ENCODE assay signal across 8 cellular contexts in genomic region chr5:5494489-5495402, GRCh38.
A peak's percentile ranks its signal among the peaks of the same experiment; 100 is the strongest.
DNase-seq lines count a peak whose midpoint lies in the region; ATAC-seq and TF ChIP-seq lines count a peak whose summit lies in the region.

No MANE protein-coding gene starts in this region.

- 31% methylated on average over 39 of the region's 62 CpGs for WGBS in prostate gland
- WGBS in upper lobe of left lung, 2 donors = 35 to 40% methylated on average over 12 to 49 of the region's 62 CpGs

- intact Hi-C loops in prostate gland (cut with DNase I) = loop anchor here (5.0 to 10.0 kb wide), 6 partner anchors 390 to 1250 kb away; partner anchors contain the start of genes NSUN2, SRD5A1 and TENT4A

- no peak for TF ChIP-seq EP300 in upper lobe of left lung (IDR thresholded peaks at IDR 0.05)

- ATAC-seq in GM18502 (IDR thresholded peaks at IDR 0.05; ENCODE audit: poor library complexity, unreplicated experiment) (peak; percentile 82), HG02678 (IDR thresholded peaks at IDR 0.05; ENCODE audit: unreplicated experiment) (peak; percentile 83), foreskin keratinocyte (peak; percentile 95), upper lobe of left lung (ENCODE audit: low FRiP score in 2 of 2) (peak; percentile 88 to 90)

- H3K4me3 ChIP-seq in prostate gland (no peak overlapping the region), upper lobe of left lung (peak overlapping the region in 3 of 4 donors; percentile 3 to 35 (median 32))

- H3K9me3 ChIP-seq in prostate gland (no peaks in the 10 kb centered on the region), upper lobe of left lung (no peaks in the 10 kb centered on the region)

- H3K4me1 ChIP-seq in foreskin keratinocyte = no peaks in the 10 kb centered on the region
- no peaks in the 10 kb centered on the region for H3K4me1 ChIP-seq in prostate gland (replicated peaks)
- H3K4me1 ChIP-seq in upper lobe of left lung = peaks cover 13 to 23% (median 18%) of the 10 kb centered on the region in 4 donors

- H3K27me3 ChIP-seq in foreskin keratinocyte (peaks cover 25% of the 10 kb centered on the region), prostate gland (replicated peaks; ENCODE audit: insufficient read depth) (no peaks in the 10 kb centered on the region), upper lobe of left lung (no peaks in the 10 kb centered on the region)

- H3K36me3 ChIP-seq in prostate gland (no peaks in the 10 kb centered on the region), upper lobe of left lung (peaks cover 1 to 8% (median 2%) of the 10 kb centered on the region in 4 donors)

- TF ChIP-seq CTCF in foreskin keratinocyte (conservative IDR thresholded peaks at IDR 0.05) = no peak
- no peak for TF ChIP-seq CTCF in prostate gland (IDR thresholded peaks at IDR 0.05)
- TF ChIP-seq CTCF in upper lobe of left lung (IDR thresholded peaks at IDR 0.05) = no peak

- H3K27ac ChIP-seq in foreskin keratinocyte (no peak overlapping the region), prostate gland (no peak overlapping the region), upper lobe of left lung (no peak overlapping the region)

- no peak for TF ChIP-seq POLR2A in prostate gland (IDR thresholded peaks at IDR 0.05)
- TF ChIP-seq POLR2A in upper lobe of left lung (IDR thresholded peaks at IDR 0.05) = no peak

- DNase-seq in NCI-H774 (lab: John Stamatoyannopoulos, UW) (peak; percentile 91), foreskin keratinocyte (peak in 1 of 2 donors; percentile 19), prostate gland (ENCODE audit: low spot score) (peak; percentile 28), upper lobe of left lung (peak; percentile 89 to 96), DMS79 treated with DMSO at 0.1 percent for 48 hours (lab: John Stamatoyannopoulos, UW) (no peak)
- DNase-seq in activated T-helper 1 cell treated with anti-CD3 and anti-CD28 coated beads, Interleukin-2, amount 50 U/mL, for 16 hours (ENCODE audit: low read depth in 1 of 2, low spot score in 1 of 2) = peak; percentile 68 to 70

Comparison
In these comparisons a context has a peak if more than half of its experiments do, and no peak if none do; other contexts are left out.
1. H3K4me3 ChIP-seq: peak in upper lobe of left lung (3 of 4); none in prostate gland (0 of 2).
2. Peak in every context shown above with its lines, with median percentiles within 50 percentile points of each other: ATAC-seq.